Comparison of ENCODE assay signal across 11 cellular contexts in the genomic region with DNA sequence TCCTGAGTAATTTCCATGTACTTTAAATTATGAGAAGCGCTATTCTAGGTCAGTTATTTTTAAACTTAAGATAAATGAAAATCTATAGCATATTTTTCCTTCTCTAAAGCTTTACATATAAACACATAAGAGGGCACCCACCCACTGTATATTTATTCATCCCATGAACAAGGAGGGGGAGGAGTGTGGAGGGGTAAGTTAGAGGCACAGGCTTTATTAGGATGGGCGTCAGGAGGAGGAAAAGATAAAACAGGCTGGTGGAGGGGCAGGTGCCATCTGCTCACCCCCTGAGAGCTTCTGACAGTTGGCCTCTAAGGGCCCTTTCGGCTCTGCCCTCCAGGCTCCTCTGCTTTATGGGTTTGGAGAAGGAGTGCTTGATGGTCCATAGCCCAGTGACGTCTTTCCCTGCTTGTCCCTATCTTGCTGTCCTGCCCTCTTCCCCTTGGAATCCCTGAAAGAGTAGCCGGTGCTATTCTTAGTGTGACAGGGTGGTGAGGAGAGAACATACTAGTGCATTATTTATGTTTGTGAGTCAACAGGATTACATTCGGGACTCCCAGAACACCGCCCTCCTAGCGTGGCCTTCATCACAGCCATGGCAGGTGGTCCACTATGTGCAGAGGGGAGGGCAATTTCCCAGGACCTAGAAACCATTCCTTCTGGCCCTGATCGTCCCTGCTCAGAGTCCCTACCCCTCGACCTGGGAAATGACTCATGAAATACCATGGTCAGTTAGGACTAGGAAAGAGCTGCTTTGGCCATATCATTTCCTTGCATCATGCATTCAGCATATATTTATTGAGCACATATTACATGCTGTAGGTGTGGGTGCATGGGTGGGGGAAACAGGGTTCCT. TPM values are rescaled to one million over a fixed set of nuclear protein-coding genes. Genes with fewer than 3 reads are reported as not detected.
DNase-seq lines count a peak whose midpoint lies in the region; ATAC-seq and TF ChIP-seq lines count a peak whose summit lies in the region.
"Had no signal": no experiment of that assay in that cellular context is flagged by ENCODE, and none has a peak within 500 bp of the region (broad histone marks: within the 10 kb centered on the region; RNA-seq: fewer than 3 reads in every experiment).

No MANE protein-coding gene starts in this region.

- H3K27me3 ChIP-seq in trophoblast cell (ENCODE audit: insufficient read depth, low read length): no peaks in the 10 kb centered on the region

- H3K4ac ChIP-seq in trophoblast cell (ENCODE audit: low read depth, low read length): no peak overlapping the region

- DNase-seq in ELR (ENCODE audit: low read depth) (peak; percentile 82), NCI-H82 treated with DMSO at 0.1 percent for 48 hours (lab: John Stamatoyannopoulos, UW; ENCODE audit: unreplicated experiment) (peak; percentile 31), fibroblast of mammary gland (ENCODE audit: low read depth) (peak; percentile 64), trophoblast cell (peak; percentile 32 to 58), H4 (ENCODE audit: low spot score) (no peak), COLO829 (ENCODE audit: low spot score) (no peak)

- no peak overlapping the region for H3K18ac ChIP-seq in trophoblast cell (ENCODE audit: low read length)

- peaks cover 32 to 35% of the 10 kb centered on the region in 2 experiments for H3K4me1 ChIP-seq in trophoblast cell (ENCODE audit: control insufficient read depth in 1 of 2, insufficient read depth in 2 of 2, low read length in 2 of 2)

- no peak overlapping the region for H3K4me2 ChIP-seq in trophoblast cell (ENCODE audit: low read length)

- no peak overlapping the region for H2AFZ ChIP-seq in trophoblast cell (ENCODE audit: insufficient read depth, low read length, poor library complexity)

- peak overlapping the region; percentile 15 for H2AK5ac ChIP-seq in trophoblast cell (ENCODE audit: low read length)

- no peaks in the 10 kb centered on the region for H3K9me3 ChIP-seq in trophoblast cell (ENCODE audit: insufficient read depth, low read depth, low read length)

- peaks cover 19% of the 10 kb centered on the region for H3K79me1 ChIP-seq in trophoblast cell (ENCODE audit: low read length)

- no peak overlapping the region for H4K12ac ChIP-seq in trophoblast cell (ENCODE audit: low read depth, low read length)

- no peak overlapping the region for H4K8ac ChIP-seq in trophoblast cell (ENCODE audit: low read depth, low read length)

- no peak overlapping the region for H3K27ac ChIP-seq in trophoblast cell (ENCODE audit: low read depth, low read length)
- H3K27ac ChIP-seq: epithelial cell of prostate, SK-N-MC had no signal

- H2BK12ac ChIP-seq in trophoblast cell (ENCODE audit: low read length): no peak overlapping the region

- no peaks in the 10 kb centered on the region for H3K79me2 ChIP-seq in trophoblast cell (ENCODE audit: control insufficient read depth, insufficient read depth, low read length, poor library complexity)

- H3K9ac ChIP-seq in trophoblast cell (ENCODE audit: low read length): no peak overlapping the region

- no peak overlapping the region for H4K91ac ChIP-seq in trophoblast cell (ENCODE audit: low read depth, low read length)

- H3K23ac ChIP-seq in trophoblast cell (ENCODE audit: low read length): no peak overlapping the region

- H3K14ac ChIP-seq in trophoblast cell (ENCODE audit: low read length): no peak overlapping the region

- no peak for TF ChIP-seq CTCF in fibroblast of mammary gland (conservative IDR thresholded peaks at IDR 0.05; ENCODE audit: control insufficient read depth, insufficient read depth, low read depth, low read length)

- no peak overlapping the region for H2BK120ac ChIP-seq in trophoblast cell (ENCODE audit: insufficient read depth, low read length, poor library complexity)

- H3K36me3 ChIP-seq in trophoblast cell (ENCODE audit: control insufficient read depth in 1 of 2, insufficient read depth in 2 of 2, low read length in 2 of 2): no peaks in the 10 kb centered on the region

- H3K4me3 ChIP-seq in fibroblast of mammary gland (ENCODE audit: control insufficient read depth, low read depth, low read length): no peak overlapping the region
- no peak overlapping the region for H3K4me3 ChIP-seq in trophoblast cell (ENCODE audit: low read depth, low read length)
- H3K4me3 ChIP-seq: SK-N-MC had no signal

- H2BK5ac ChIP-seq in trophoblast cell (ENCODE audit: low read depth, low read length, poor library complexity): no peak overlapping the region

- no peak for ATAC-seq in GM21515 (IDR thresholded peaks at IDR 0.05; ENCODE audit: unreplicated experiment)
- no peak for ATAC-seq in GM21360 (IDR thresholded peaks at IDR 0.05; ENCODE audit: unreplicated experiment)
- ATAC-seq: WTC11 had no signal

- WGBS in trophoblast cell (ENCODE audit: extremely low coverage, insufficient coverage, insufficient read length): no CpG with 5 or more reads among the region's 10 CpGs

RNA-seq across cellular contexts. Expression of a gene that starts 7.9 kb away (rescaled TPM):
- 52.3 and 58.9 TPM in 2 replicates for polyA plus RNA-seq in trophoblast cell (2013)
- 4.3 and 7.1 TPM in 2 replicates for total RNA-seq in H4 (2014; rRNA removed; shearing (Covaris generic))

RNA-seq across cellular contexts. Expression of a gene that starts 28.5 kb away (rescaled TPM):
- 9.5 and 10.0 TPM in 2 replicates for polyA plus RNA-seq in trophoblast cell (2013)
- not detected in 2 replicates for total RNA-seq in H4 (2014; rRNA removed; shearing (Covaris generic))

Comparison
In these comparisons a context has a peak if more than half of its experiments do, and no peak if none do; other contexts are left out.
1. DNase-seq: peak in ELR (single experiment), NCI-H82 treated with DMSO at 0.1 percent for 48 hours (single experiment), fibroblast of mammary gland (single experiment) and trophoblast cell (2 of 2); none in H4 (single experiment) and COLO829 (single experiment).